Comparison of ENCODE assay signal across 8 cellular contexts in genomic region chr20:45946149-45946970, GRCh38. TPM values are rescaled to one million over a fixed set of nuclear protein-coding genes. Genes with fewer than 3 reads are reported as not detected.
DNase-seq lines count a peak whose midpoint lies in the region; ATAC-seq and TF ChIP-seq lines count a peak whose summit lies in the region.

No MANE protein-coding gene starts in this region.

- peak; percentile 38 for DNase-seq in GM10266 (ENCODE audit: extremely low spot score)
- peak in 18 of 34 experiments; percentile 21 to 60 (median 35) for DNase-seq in T-cell
- DNase-seq in epithelial cell of esophagus (ENCODE audit: low read depth) = peak; percentile 51
- DNase-seq in Calu3 = no peak
- DNase-seq in Caco-2 = no peak
- DNase-seq in NCI-H1092 treated with DMSO at 0.1 percent for 48 hours (lab: John Stamatoyannopoulos, UW) = no peak

- intact Hi-C loops in Calu3 (cut with micrococcal nuclease; ENCODE audit: unreplicated experiment) = no loop called here
- intact Hi-C loops in Caco-2 (cut with micrococcal nuclease; ENCODE audit: unreplicated experiment) = no loop called here

- peaks cover 84 to 91% (median 90%) of the 10 kb centered on the region in 3 donors for H3K36me3 ChIP-seq in skeletal muscle tissue (ENCODE audit: control insufficient read depth in 3 of 3, insufficient read depth in 3 of 3, low read length in 3 of 3)
- H3K36me3 ChIP-seq in Caco-2 (ENCODE audit: control insufficient read depth, insufficient read depth, low read length) = peaks cover 25% of the 10 kb centered on the region

- peak overlapping the region; percentile 23 to 70 (median 70) for H3K9ac ChIP-seq in skeletal muscle tissue (ENCODE audit: low read depth in 1 of 3, low read length in 3 of 3)

- H3K27me3 ChIP-seq in skeletal muscle tissue (ENCODE audit: control insufficient read depth in 3 of 3, insufficient read depth in 3 of 3, low read length in 3 of 3) = no peaks in the 10 kb centered on the region
- H3K27me3 ChIP-seq in Caco-2 (replicated peaks; ENCODE audit: control insufficient read depth, insufficient read depth, low read length) = no peaks in the 10 kb centered on the region

- H3K4me3 Mint-ChIP-seq in T-cell = no peak overlapping the region
- H3K4me3 Mint-ChIP-seq in Calu3 (ENCODE audit: low read depth, unreplicated experiment) = no peak overlapping the region
- no peak overlapping the region for H3K4me3 Mint-ChIP-seq in Caco-2 (ENCODE audit: unreplicated experiment)

- H3K9me3 ChIP-seq in skeletal muscle tissue (ENCODE audit: control insufficient read depth in 3 of 3, low read length in 3 of 3) (no peaks in the 10 kb centered on the region), Caco-2 (no peaks in the 10 kb centered on the region)

- CTCF ChIA-PET in T-cell (lab: Charles Lee) = interaction anchor here in 1 of 2 donors (1.3 kb wide), 1 partner anchor 23 kb away, joined by 4 read pairs; no protein-coding TSS in a partner anchor
- CTCF ChIA-PET in Calu3 (lab: Charles Lee) = interaction anchor here (1.1 kb wide), 1 partner anchor 13 kb away, joined by 3 read pairs; no protein-coding TSS in a partner anchor
- CTCF ChIA-PET in Caco-2 (lab: Charles Lee) = interaction anchor here (0.6 to 1.2 kb wide), 3 partner anchors 15 to 56 kb away, joined by 3 to 4 read pairs (median 3); no protein-coding TSS in a partner anchor

- H3K4me3 ChIP-seq in epithelial cell of esophagus (ENCODE audit: low read length) (no peak overlapping the region), skeletal muscle tissue (ENCODE audit: low read length in 3 of 3) (peak overlapping the region in 1 of 3 donors; percentile 13), Caco-2 (ENCODE audit: low read depth, low read length) (no peak overlapping the region)

- POLR2A ChIA-PET in T-cell (lab: Charles Lee) = interaction anchor here in 1 of 2 donors (0.6 to 1.4 kb wide), 2 partner anchors 9 to 1584 kb away, joined by 3 to 10 read pairs; no protein-coding TSS in a partner anchor
- POLR2A ChIA-PET in Caco-2 (lab: Charles Lee) = interaction anchor here (1.0 kb wide), 1 partner anchor 13 kb away, joined by 3 read pairs; no protein-coding TSS in a partner anchor

- H3K27me3 Mint-ChIP-seq in T-cell (no peaks in the 10 kb centered on the region), Calu3 (ENCODE audit: unreplicated experiment) (no peaks in the 10 kb centered on the region), Caco-2 (ENCODE audit: insufficient read depth, unreplicated experiment) (no peaks in the 10 kb centered on the region)

- H3K27ac Mint-ChIP-seq in T-cell (peak overlapping the region; percentile 62 to 78), Calu3 (ENCODE audit: unreplicated experiment) (no peak overlapping the region), Caco-2 (ENCODE audit: unreplicated experiment) (no peak overlapping the region)

- TF ChIP-seq CTCF in GM10266 (IDR thresholded peaks at IDR 0.05; ENCODE audit: control insufficient read depth, insufficient read depth, low read depth, missing control alignments) (no peak), epithelial cell of esophagus (IDR thresholded peaks at IDR 0.05; ENCODE audit: insufficient read depth, low read depth, low read length, missing control alignments) (no peak), Calu3 (IDR thresholded peaks at IDR 0.05; ENCODE audit: unreplicated experiment) (no peak), Caco-2 (IDR thresholded peaks at IDR 0.05; ENCODE audit: insufficient read depth in 1 of 2, low read depth in 1 of 2, low read length in 1 of 2, severe bottlenecking in 1 of 2, unreplicated experiment in 1 of 2) (no peak)

- H3K4me1 ChIP-seq in skeletal muscle tissue (ENCODE audit: control insufficient read depth in 3 of 3, insufficient read depth in 3 of 3, low read length in 3 of 3) (peaks cover 11 to 49% (median 24%) of the 10 kb centered on the region in 3 donors), Caco-2 (no peaks in the 10 kb centered on the region)

- peaks cover 0 to 25% (median 13%) of the 10 kb centered on the region in 3 donors for H3K4me1 Mint-ChIP-seq in T-cell
- no peaks in the 10 kb centered on the region for H3K4me1 Mint-ChIP-seq in Calu3 (ENCODE audit: low read depth, unreplicated experiment)
- no peaks in the 10 kb centered on the region for H3K4me1 Mint-ChIP-seq in Caco-2 (ENCODE audit: low read depth, unreplicated experiment)

- BruUV-seq in Calu3 (replicated peaks; lab: Mats Ljungman, UMichigan) (no TSS peak), Caco-2 (replicated peaks; lab: Mats Ljungman, UMichigan) (no TSS peak)

- peak overlapping the region; percentile 69 for H3K27ac ChIP-seq in skeletal muscle tissue (ENCODE audit: low read depth, low read length)

- peaks cover 45% of the 10 kb centered on the region for H3K36me3 Mint-ChIP-seq in T-cell
- H3K36me3 Mint-ChIP-seq in Calu3 (ENCODE audit: insufficient read depth, unreplicated experiment) = peaks cover 94% of the 10 kb centered on the region
- peaks cover 64% of the 10 kb centered on the region for H3K36me3 Mint-ChIP-seq in Caco-2 (ENCODE audit: insufficient read depth, unreplicated experiment)

- H3K9me3 Mint-ChIP-seq in T-cell (no peaks in the 10 kb centered on the region), Calu3 (ENCODE audit: low read depth, unreplicated experiment) (no peaks in the 10 kb centered on the region), Caco-2 (ENCODE audit: unreplicated experiment) (no peaks in the 10 kb centered on the region)

- peak in 3 of 4 experiments; percentile 35 to 65 (median 52) for ATAC-seq in T-cell (replicated peaks in 1 of 4)
- ATAC-seq in GM21737 (IDR thresholded peaks at IDR 0.05; ENCODE audit: unreplicated experiment) = no peak

RNA-seq across cellular contexts. Expression of gene PCIF1, which starts 11.9 kb away (rescaled TPM):
- total RNA-seq in T-cell (10 to 100 TPM; 74.4 to 78.7 (median 74.6) TPM), skeletal muscle tissue (7.3 TPM), Calu3 (2022) (38.1 and 39.8 TPM in 2 replicates), Caco-2 (2022) (66.5 and 75.9 TPM in 2 replicates)

RNA-seq across cellular contexts. Expression of gene ZNF335, which starts 25.6 kb away (rescaled TPM):
- total RNA-seq in T-cell (100 to 1,000 TPM in 1 of 5 donors, 10 to 100 TPM in 4; 58.6 to 106 (median 68.3) TPM), skeletal muscle tissue (6.3 TPM), Calu3 (2022) (26.4 and 31.9 TPM in 2 replicates), Caco-2 (2022) (35.1 and 38.1 TPM in 2 replicates)

RNA-seq across cellular contexts. Expression of gene PLTP, which starts 34.4 kb away (rescaled TPM):
- total RNA-seq in T-cell (1 to 10 TPM in 3 of 5 donors, under 1 TPM in 1, not detected in 1; 0.35 to 1.7 (median 1.4) TPM), skeletal muscle tissue (38.1 TPM), Calu3 (2022) (1.4 and 1.6 TPM in 2 replicates), Caco-2 (2022) (39.6 and 42.6 TPM in 2 replicates)

RNA-seq across cellular contexts. Expression of gene CTSA, which starts 55.2 kb away (rescaled TPM):
- total RNA-seq in T-cell (100 to 1,000 TPM in 1 of 5 donors, 10 to 100 TPM in 4; 55.5 to 101 (median 85.1) TPM), skeletal muscle tissue (23.0 TPM), Calu3 (2022) (164 and 201 TPM in 2 replicates), Caco-2 (2022) (282 and 294 TPM in 2 replicates)

RNA-seq across cellular contexts. Expression of gene NEURL2, which starts 55.4 kb away (rescaled TPM):
- total RNA-seq in T-cell = 1 to 10 TPM; 3.1 to 6.9 (median 6.1) TPM
- total RNA-seq in skeletal muscle tissue = 13.0 TPM
- total RNA-seq in Calu3 (2022) = 6.8 and 8.3 TPM in 2 replicates
- 12.6 TPM in 2 replicates for total RNA-seq in Caco-2 (2022)

Comparison
In these comparisons a context has a peak if more than half of its experiments do, and no peak if none do; other contexts are left out.
1. DNase-seq: peak in GM10266 (single experiment), T-cell (18 of 34) and epithelial cell of esophagus (single experiment); none in Calu3 (single experiment), Caco-2 (0 of 2) and NCI-H1092 treated with DMSO at 0.1 percent for 48 hours (single experiment).
2. H3K27ac Mint-ChIP-seq: peak in T-cell (2 of 2); none in Calu3 (single experiment) and Caco-2 (single experiment).
3. RNA of gene PLTP, which starts 34.4 kb away (total RNA-seq): 39.6 to 42.6 TPM in Caco-2 and 38.1 TPM in skeletal muscle tissue (single experiment); 1.4 to 1.6 TPM in Calu3 and 0.35 to 1.7 TPM in T-cell; every median in the first group is over 10 times any median in the second.